In genomic region chr11:36375348-36376314, GRCh38 we compare ENCODE assay signal across 10 cellular contexts.
A peak's percentile ranks its signal among the peaks of the same experiment; 100 is the strongest.
DNase-seq lines count a peak whose midpoint lies in the region; TF ChIP-seq lines count a peak whose summit lies in the region.
"Had no signal": no experiment of that assay in that cellular context is flagged by ENCODE, and none has a peak within 500 bp of the region (broad histone marks: within the 10 kb centered on the region; RNA-seq: fewer than 3 reads in every experiment).

No MANE protein-coding gene starts in this region.

- intact Hi-C loops in dorsolateral prefrontal cortex (cut with DNase I), result loop anchor here (5.0 to 10.0 kb wide), 4 partner anchors 57 to 81 kb away; partner anchors contain the start of gene PRR5L (in 2 of the 2)

- H3K27ac Mint-ChIP-seq in nephron, result peak overlapping the region in 2 of 3 experiments; percentile 22 to 35

- no peaks in the 10 kb centered on the region for H3K36me3 Mint-ChIP-seq in nephron (ENCODE audit: low read depth)

- no peaks in the 10 kb centered on the region for H3K36me3 ChIP-seq in Karpas-422 (ENCODE audit: insufficient read depth, low read length)
- H3K36me3 ChIP-seq: right lobe of liver had no signal

- peaks cover 28% of the 10 kb centered on the region for H3K4me1 Mint-ChIP-seq in nephron

- H3K27me3 ChIP-seq in AG04450 (ENCODE audit: control insufficient read depth, insufficient read depth, low read length), result no peaks in the 10 kb centered on the region
- no peaks in the 10 kb centered on the region for H3K27me3 ChIP-seq in Karpas-422 (ENCODE audit: low read length)
- peaks cover 0 to 23% (median 0%) of the 10 kb centered on the region in 45 donors for H3K27me3 ChIP-seq in dorsolateral prefrontal cortex
- H3K27me3 ChIP-seq: right lobe of liver had no signal

- no peaks in the 10 kb centered on the region for H3K9me3 Mint-ChIP-seq in nephron

- CTCF ChIA-PET in AG04450 (lab: Charles Lee), result interaction anchor here (0.6 to 3.4 kb wide), 16 partner anchors 12 to 936 kb away, joined by 3 to 34 read pairs (median 5); partner anchors contain the start of gene PRR5L

- H3K4me2 ChIP-seq in Karpas-422 (ENCODE audit: low read depth, low read length, poor library complexity, severe bottlenecking), result no peak overlapping the region

- H3K4me3 ChIP-seq in AG04450 (ENCODE audit: low read depth, low read length) (peak overlapping the region; percentile 70), Karpas-422 (ENCODE audit: low read length) (no peak overlapping the region), dorsolateral prefrontal cortex (peak overlapping the region in 41 of 59 donors; percentile 3 to 85 (median 74))
- H3K4me3 ChIP-seq: K562 had no signal

- H3K9me3 ChIP-seq in AG04450 (ENCODE audit: control insufficient read depth, insufficient read depth, low read length) (no peaks in the 10 kb centered on the region; the same call in 1 of the 2 replicates), Karpas-422 (ENCODE audit: low read length) (no peaks in the 10 kb centered on the region)
- H3K9me3 ChIP-seq: right lobe of liver had no signal

- H3K4me3 Mint-ChIP-seq in nephron, result peak overlapping the region; percentile 95

- H3K27me3 Mint-ChIP-seq in nephron (ENCODE audit: low read depth), result peaks cover 69% of the 10 kb centered on the region

- TF ChIP-seq CTCF in AG04450 (IDR thresholded peaks at IDR 0.05; ENCODE audit: low read depth, low read length), result no peak
- no peak for TF ChIP-seq CTCF in dorsolateral prefrontal cortex (IDR thresholded peaks at IDR 0.05 in 54 of 56, conservative IDR thresholded peaks at IDR 0.05 in 2 of 56; ENCODE audit: low read depth in 1 of 56, partially characterized antibody in 56 of 56)
- TF ChIP-seq CTCF in nephron (IDR thresholded peaks at IDR 0.05; ENCODE audit: unreplicated experiment in 3 of 3), result no peak
- no peak for TF ChIP-seq CTCF in GM10266 (IDR thresholded peaks at IDR 0.05; ENCODE audit: control insufficient read depth, insufficient read depth, low read depth, missing control alignments)

- POLR2A ChIA-PET in AG04450 (lab: Yijun Ruan, JAX), result interaction anchor here (0.6 to 1.2 kb wide), 4 partner anchors 51 to 134 kb away, joined by 3 to 5 read pairs (median 3); partner anchors contain the start of gene TRAF6

- H4K20me1 ChIP-seq in Karpas-422 (ENCODE audit: insufficient read depth, low read depth, low read length), result no peaks in the 10 kb centered on the region

- H3K9ac ChIP-seq in Karpas-422 (ENCODE audit: low read length), result no peak overlapping the region

- H2AFZ ChIP-seq in Karpas-422 (ENCODE audit: low read length), result no peak overlapping the region

- no peaks in the 10 kb centered on the region for H3K79me2 ChIP-seq in Karpas-422 (ENCODE audit: low read length)

- no peaks in the 10 kb centered on the region for H3K4me1 ChIP-seq in Karpas-422 (ENCODE audit: low read length)

- no peak overlapping the region for H3K27ac ChIP-seq in AG04450 (ENCODE audit: low read depth, low read length)
- no peak overlapping the region for H3K27ac ChIP-seq in Karpas-422 (ENCODE audit: low read length)
- H3K27ac ChIP-seq in dorsolateral prefrontal cortex, result peak overlapping the region in 24 of 59 donors; percentile 7 to 83 (median 53)

- no peaks in the 10 kb centered on the region for H3K9me2 ChIP-seq in Karpas-422 (replicated peaks; ENCODE audit: insufficient read depth, low read length)

- DNase-seq in AG04450 (ENCODE audit: low read depth, low spot score) (no peak), Karpas-422 (peak; percentile 4), dorsolateral prefrontal cortex (no peak), inferior parietal cortex (ENCODE audit: extremely low spot score) (no peak), GOT3 (lab: John Stamatoyannopoulos, UW) (no peak), germinal center (ENCODE audit: low spot score) (no peak), GM10266 (ENCODE audit: extremely low spot score) (no peak)
